In genomic region chr6:36120539-36120938, GRCh38 we compare ENCODE assay signal across 8 cellular contexts.
DNase-seq lines count a peak whose midpoint lies in the region; ATAC-seq and TF ChIP-seq lines count a peak whose summit lies in the region.

No MANE protein-coding gene starts in this region.

- no peak for ATAC-seq in GM21360 (IDR thresholded peaks at IDR 0.05; ENCODE audit: unreplicated experiment)

- peaks cover 48% of the 10 kb centered on the region for H3K36me3 Mint-ChIP-seq in dendritic cell treated with granulocyte-macrophage colony-stimulating factor and Interleukin-4, amounts not matched to agents 40 ng/mL and 50 ng/mL, for 4 days (ENCODE audit: low read depth)

- no peak overlapping the region for H3K4me3 ChIP-seq in HL-60 (replicated peaks; ENCODE audit: insufficient read depth, low read length)
- H3K4me3 ChIP-seq in coronary artery, result no peak overlapping the region

- H3K27me3 ChIP-seq in HL-60 (ENCODE audit: insufficient read depth, poor library complexity, severe bottlenecking), result no peaks in the 10 kb centered on the region

- intact Hi-C loops in dendritic cell treated with granulocyte-macrophage colony-stimulating factor and Interleukin-4, amounts not matched to agents 40 ng/mL and 50 ng/mL, for 4 days (cut with micrococcal nuclease), result loop anchor here (5.0 kb wide), 1 partner anchor 242 kb away; no protein-coding TSS in a partner anchor

- DNase-seq in HL-60 (ENCODE audit: low read depth in 1 of 2, low spot score in 1 of 2), result peak in 1 of 2 experiments; percentile 84
- DNase-seq in stimulated activated CD4-positive, alpha-beta T cell treated with anti-CD3 and anti-CD28 coated beads, TNF-alpha, amount 100 ng/mL, for 4 hours (ENCODE audit: low read depth in 3 of 3), result peak; percentile 27 to 58 (median 54)
- DNase-seq in iPS-NIHi7 (ENCODE audit: extremely low spot score), result no peak
- DNase-seq in GM10266 (ENCODE audit: extremely low spot score), result no peak
- DNase-seq in coronary artery (ENCODE audit: low spot score), result no peak

- H3K4me1 Mint-ChIP-seq in dendritic cell treated with granulocyte-macrophage colony-stimulating factor and Interleukin-4, amounts not matched to agents 40 ng/mL and 50 ng/mL, for 4 days (ENCODE audit: low read depth), result peaks cover 69% of the 10 kb centered on the region

- peak overlapping the region; percentile 87 for H3K27ac Mint-ChIP-seq in dendritic cell treated with granulocyte-macrophage colony-stimulating factor and Interleukin-4, amounts not matched to agents 40 ng/mL and 50 ng/mL, for 4 days

- peak overlapping the region; percentile 41 for H3K4me3 Mint-ChIP-seq in dendritic cell treated with granulocyte-macrophage colony-stimulating factor and Interleukin-4, amounts not matched to agents 40 ng/mL and 50 ng/mL, for 4 days

- H3K9me3 Mint-ChIP-seq in dendritic cell treated with granulocyte-macrophage colony-stimulating factor and Interleukin-4, amounts not matched to agents 40 ng/mL and 50 ng/mL, for 4 days, result no peaks in the 10 kb centered on the region

- H3K27ac ChIP-seq in HL-60 (replicated peaks) (peak overlapping the region; percentile 67), VCaP (peak overlapping the region; percentile 82), coronary artery (no peak overlapping the region)

- TF ChIP-seq CTCF in HL-60 (IDR thresholded peaks at IDR 0.05; ENCODE audit: insufficient read depth, low read length) (no peak), VCaP (conservative IDR thresholded peaks at IDR 0.05) (no peak), GM10266 (IDR thresholded peaks at IDR 0.05; ENCODE audit: control insufficient read depth, insufficient read depth, low read depth, missing control alignments) (no peak), coronary artery (IDR thresholded peaks at IDR 0.05) (no peak)

- no peaks in the 10 kb centered on the region for H3K27me3 Mint-ChIP-seq in dendritic cell treated with granulocyte-macrophage colony-stimulating factor and Interleukin-4, amounts not matched to agents 40 ng/mL and 50 ng/mL, for 4 days

Comparison
In these comparisons a context has a peak if more than half of its experiments do, and no peak if none do; other contexts are left out.
1. DNase-seq: peak in stimulated activated CD4-positive, alpha-beta T cell treated with anti-CD3 and anti-CD28 coated beads, TNF-alpha, amount 100 ng/mL, for 4 hours (3 of 3); none in iPS-NIHi7 (single experiment), GM10266 (single experiment) and coronary artery (single experiment).
2. H3K27ac ChIP-seq: peak in HL-60 (single experiment) and VCaP (single experiment); none in coronary artery (0 of 2).